1 cellular context compared by ENCODE assay signal in genomic region chr15:30984118-30984517, GRCh38.
TF ChIP-seq lines count a peak whose summit lies in the region.

No MANE protein-coding gene starts in this region.

TF ChIP-seq in GM12878, 131 proteins besides CTCF, POLR2A, EP300 and RAD21 (continued from another document):
- TF ChIP-seq BCLAF1 (IDR thresholded peaks at IDR 0.05) (no peak), CEBPB (IDR thresholded peaks at IDR 0.05; ENCODE audit: borderline replicate concordance in 1 of 2, low read depth in 2 of 2, low read length in 2 of 2) (no peak), MTA3 (IDR thresholded peaks at IDR 0.05; ENCODE audit: borderline replicate concordance, low read length) (no peak), ATF7 (IDR thresholded peaks at IDR 0.05; ENCODE audit: low read depth) (no peak), RCOR1 (conservative IDR thresholded peaks at IDR 0.05; ENCODE audit: low read depth, low read length) (no peak), CBX3 (IDR thresholded peaks at IDR 0.05; ENCODE audit: borderline replicate concordance, low read depth) (no peak), TBL1XR1 (IDR thresholded peaks at IDR 0.05; ENCODE audit: low read depth, low read length) (no peak), RFX5 (IDR thresholded peaks at IDR 0.05; ENCODE audit: low read depth, low read length) (no peak), FOXM1 (IDR thresholded peaks at IDR 0.05; ENCODE audit: low read depth, low read length) (no peak), NR2C2 (IDR thresholded peaks at IDR 0.05; ENCODE audit: borderline replicate concordance, control insufficient read depth, insufficient read length, low read depth) (no peak), FOS (IDR thresholded peaks at IDR 0.05; ENCODE audit: borderline replicate concordance, extremely low read depth, insufficient read length) (no peak), IRF3 (IDR thresholded peaks at IDR 0.05) (no peak)
- TF ChIP-seq, protein P1, sequence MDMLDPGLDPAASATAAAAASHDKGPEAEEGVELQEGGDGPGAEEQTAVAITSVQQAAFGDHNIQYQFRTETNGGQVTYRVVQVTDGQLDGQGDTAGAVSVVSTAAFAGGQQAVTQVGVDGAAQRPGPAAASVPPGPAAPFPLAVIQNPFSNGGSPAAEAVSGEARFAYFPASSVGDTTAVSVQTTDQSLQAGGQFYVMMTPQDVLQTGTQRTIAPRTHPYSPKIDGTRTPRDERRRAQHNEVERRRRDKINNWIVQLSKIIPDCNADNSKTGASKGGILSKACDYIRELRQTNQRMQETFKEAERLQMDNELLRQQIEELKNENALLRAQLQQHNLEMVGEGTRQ (IDR thresholded peaks at IDR 0.05; ENCODE audit: borderline replicate concordance, low read depth, low read length), result no peak
